In genomic region chr5:154238776-154239481, GRCh38 we compare ENCODE assay signal across 10 cellular contexts. TPM values are rescaled to one million over a fixed set of nuclear protein-coding genes. Genes with fewer than 3 reads are reported as not detected.
DNase-seq lines count a peak whose midpoint lies in the region; ATAC-seq and TF ChIP-seq lines count a peak whose summit lies in the region.
"Had no signal": no experiment of that assay in that cellular context is flagged by ENCODE, and none has a peak within 500 bp of the region (broad histone marks: within the 10 kb centered on the region; RNA-seq: fewer than 3 reads in every experiment).

No MANE protein-coding gene starts in this region.

- peak overlapping the region; percentile 33 for H3K4me2 ChIP-seq in Karpas-422 (ENCODE audit: low read depth, low read length, poor library complexity, severe bottlenecking)

- H3K4me1 ChIP-seq in right atrium auricular region, result peaks cover 0 to 15% of the 10 kb centered on the region in 2 donors
- peaks cover 14% of the 10 kb centered on the region for H3K4me1 ChIP-seq in Karpas-422 (ENCODE audit: low read length)

- H3K36me3 Mint-ChIP-seq in stimulated activated effector memory CD8-positive, alpha-beta T cell treated with anti-CD3 and anti-CD28 coated beads, Interleukin-12 subunit alpha, Interleukin-12 subunit beta, amount 100 ng/mL, for 72 hours, result no peaks in the 10 kb centered on the region

- H2AFZ ChIP-seq in Karpas-422 (ENCODE audit: low read length), result no peak overlapping the region

- H3K9ac ChIP-seq in Karpas-422 (ENCODE audit: low read length), result no peak overlapping the region

- H4K20me1 ChIP-seq in Karpas-422 (ENCODE audit: insufficient read depth, low read depth, low read length), result no peaks in the 10 kb centered on the region

- no peaks in the 10 kb centered on the region for H3K9me2 ChIP-seq in Karpas-422 (replicated peaks; ENCODE audit: insufficient read depth, low read length)

- no peak for TF ChIP-seq CTCF in right atrium auricular region (IDR thresholded peaks at IDR 0.05)

- H3K27ac ChIP-seq in right atrium auricular region (no peak overlapping the region), Karpas-422 (ENCODE audit: low read length) (no peak overlapping the region), substantia nigra (ENCODE audit: low read depth, low read length, poor library complexity, severe bottlenecking) (no peak overlapping the region)
- H3K27ac ChIP-seq: brain microvascular endothelial cell had no signal

- no peak for DNase-seq in Right ventricle myocardium inferior (ENCODE audit: missing footprints)
- no peak for DNase-seq in right atrium auricular region (ENCODE audit: low spot score)
- peak; percentile 71 for DNase-seq in Karpas-422
- no peak for DNase-seq in stimulated activated effector memory CD8-positive, alpha-beta T cell treated with anti-CD3 and anti-CD28 coated beads, Interleukin-12 subunit alpha, Interleukin-12 subunit beta, amount 100 ng/mL, for 72 hours (ENCODE audit: low spot score in 2 of 2)
- DNase-seq in substantia nigra (lab: John Stamatoyannopoulos, UW), result no peak
- DNase-seq in ureter (ENCODE audit: low spot score), result no peak
- DNase-seq in ACHN, result no peak
- DNase-seq: brain microvascular endothelial cell had no signal

- no peak overlapping the region for H3K4me3 ChIP-seq in right atrium auricular region
- no peak overlapping the region for H3K4me3 ChIP-seq in Karpas-422 (ENCODE audit: low read length)

- no peaks in the 10 kb centered on the region for H3K36me3 ChIP-seq in right atrium auricular region
- H3K36me3 ChIP-seq in Karpas-422 (ENCODE audit: insufficient read depth, low read length), result no peaks in the 10 kb centered on the region
- H3K36me3 ChIP-seq: brain microvascular endothelial cell had no signal

- no peaks in the 10 kb centered on the region for H3K9me3 Mint-ChIP-seq in stimulated activated effector memory CD8-positive, alpha-beta T cell treated with anti-CD3 and anti-CD28 coated beads, Interleukin-12 subunit alpha, Interleukin-12 subunit beta, amount 100 ng/mL, for 72 hours
- H3K9me3 Mint-ChIP-seq: neural crest cell had no signal

- H3K9me3 ChIP-seq in right atrium auricular region (no peaks in the 10 kb centered on the region), Karpas-422 (ENCODE audit: low read length) (no peaks in the 10 kb centered on the region)

- in situ Hi-C loops in ACHN (cut with HindIII; ENCODE audit: low pct_ligation_motif_present, low pct_unique_long_range_greater_than_20kb, low sequenced_read_pairs), result no loop called here

- ATAC-seq in Right ventricle myocardium inferior, result peak; percentile 29
- ATAC-seq in HG02678 (IDR thresholded peaks at IDR 0.05; ENCODE audit: unreplicated experiment), result peak; percentile 66
- ATAC-seq in stimulated activated effector memory CD8-positive, alpha-beta T cell treated with anti-CD3 and anti-CD28 coated beads, Interleukin-12 subunit alpha, Interleukin-12 subunit beta, amount 100 ng/mL, for 72 hours, result no peak

- H3K27ac Mint-ChIP-seq in stimulated activated effector memory CD8-positive, alpha-beta T cell treated with anti-CD3 and anti-CD28 coated beads, Interleukin-12 subunit alpha, Interleukin-12 subunit beta, amount 100 ng/mL, for 72 hours, result peak overlapping the region; percentile 5

- no peak overlapping the region for H3K4me3 Mint-ChIP-seq in stimulated activated effector memory CD8-positive, alpha-beta T cell treated with anti-CD3 and anti-CD28 coated beads, Interleukin-12 subunit alpha, Interleukin-12 subunit beta, amount 100 ng/mL, for 72 hours
- H3K4me3 Mint-ChIP-seq: neural crest cell had no signal

- no peaks in the 10 kb centered on the region for H3K79me2 ChIP-seq in Karpas-422 (ENCODE audit: low read length)

- H3K27me3 ChIP-seq in right atrium auricular region (no peaks in the 10 kb centered on the region), Karpas-422 (ENCODE audit: low read length) (no peaks in the 10 kb centered on the region)
- H3K27me3 ChIP-seq: brain microvascular endothelial cell had no signal

- intact Hi-C loops in Right ventricle myocardium inferior (cut with DNase I), result no loop called here

- H3K4me1 Mint-ChIP-seq in stimulated activated effector memory CD8-positive, alpha-beta T cell treated with anti-CD3 and anti-CD28 coated beads, Interleukin-12 subunit alpha, Interleukin-12 subunit beta, amount 100 ng/mL, for 72 hours, result peaks cover 74% of the 10 kb centered on the region

RNA-seq across cellular contexts. Expression of gene GALNT10, which starts 48.4 kb away (rescaled TPM):
- total RNA-seq in Right ventricle myocardium inferior (15.5 TPM), right atrium auricular region (10 to 100 TPM; 13.2 to 18.4 TPM), ureter (26.0 TPM)
- 2.3 and 3.6 TPM in 2 replicates for total RNA-seq in Karpas-422 (2014; rRNA removed; shearing (Covaris generic); ENCODE audit: low replicate concordance)
